In the genomic region with DNA sequence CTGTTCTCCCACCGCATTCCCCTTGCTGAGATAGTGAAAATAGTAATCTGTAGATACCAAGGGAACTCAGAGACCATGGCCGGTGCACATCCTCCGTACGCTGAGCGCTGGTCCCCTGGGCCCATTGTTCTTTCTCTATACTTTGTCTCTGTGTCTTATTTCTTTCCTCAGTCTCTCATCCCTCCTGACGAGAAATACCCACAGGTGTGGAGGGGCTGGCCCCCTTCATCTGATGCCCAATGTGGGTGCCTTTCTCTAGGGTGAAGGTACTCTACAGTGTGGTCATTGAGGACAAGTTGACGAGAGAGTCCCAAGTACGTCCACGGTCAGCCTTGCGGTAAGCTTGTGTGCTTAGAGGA, we compare ENCODE assay signal across 19 cellular contexts. TPM values are rescaled to one million over a fixed set of nuclear protein-coding genes. Genes with fewer than 3 reads are reported as not detected.
DNase-seq lines count a peak whose midpoint lies in the region; ATAC-seq and TF ChIP-seq lines count a peak whose summit lies in the region.
"Had no signal": no experiment of that assay in that cellular context is flagged by ENCODE, and none has a peak within 500 bp of the region (broad histone marks: within the 10 kb centered on the region; RNA-seq: fewer than 3 reads in every experiment).

No MANE protein-coding gene starts in this region.

- peak; percentile 1 for DNase-seq in activated CD8-positive, alpha-beta memory T cell treated with anti-CD3 and anti-CD28 coated beads, Interleukin-2, amount 50 U/mL, for 4 hours
- no peak for DNase-seq in activated CD8-positive, alpha-beta memory T cell treated with anti-CD3 and anti-CD28 coated beads, Interleukin-2, amount 10 ng/mL, durations not matched to agents 7 days and 5 days
- DNase-seq in memory B cell (ENCODE audit: low spot score in 2 of 2) = no peak
- peak; percentile 40 for DNase-seq in spleen
- no peak for DNase-seq in NCI-H2227 treated with DMSO at 0.1 percent for 48 hours (lab: John Stamatoyannopoulos, UW)
- no peak for DNase-seq in mucosa of gallbladder (ENCODE audit: low spot score)
- DNase-seq: activated naive CD4-positive, alpha-beta T cell; body of pancreas; DMS79; NCI-H1092; stimulated activated naive CD8-positive, alpha-beta T cell treated with anti-CD3 and anti-CD28 coated beads, Interleukin-15, amount 100 ng/mL, for 72 hours; uterus had no signal

- no peaks in the 10 kb centered on the region for H3K9me3 Mint-ChIP-seq in activated CD8-positive, alpha-beta memory T cell treated with anti-CD3 and anti-CD28 coated beads, Interleukin-2, amount 10 ng/mL, durations not matched to agents 7 days and 5 days (ENCODE audit: low read depth)
- no peaks in the 10 kb centered on the region for H3K9me3 Mint-ChIP-seq in activated T-helper 17 cell treated with anti-CD3 and anti-CD28 coated beads, Interleukin-2, amount 50 U/mL, for 72 hours
- H3K9me3 Mint-ChIP-seq in memory B cell = no peaks in the 10 kb centered on the region
- H3K9me3 Mint-ChIP-seq: stimulated activated naive CD8-positive, alpha-beta T cell treated with anti-CD3 and anti-CD28 coated beads, Interleukin-15, amount 100 ng/mL, for 72 hours; T-helper 2 cell treated with Interferon-gamma antibody and Interleukin-4, amounts not matched to agents 5 μg/mL and 100 μg/mL, for 36 hours had no signal

- peaks cover 33% of the 10 kb centered on the region for H3K27me3 Mint-ChIP-seq in activated CD8-positive, alpha-beta memory T cell treated with anti-CD3 and anti-CD28 coated beads, Interleukin-2, amount 10 ng/mL, durations not matched to agents 7 days and 5 days
- H3K27me3 Mint-ChIP-seq in activated T-helper 17 cell treated with anti-CD3 and anti-CD28 coated beads, Interleukin-2, amount 50 U/mL, for 72 hours = no peaks in the 10 kb centered on the region
- no peaks in the 10 kb centered on the region for H3K27me3 Mint-ChIP-seq in memory B cell

- no peak for ATAC-seq in activated CD8-positive, alpha-beta memory T cell treated with anti-CD3 and anti-CD28 coated beads, Interleukin-2, amount 10 ng/mL, durations not matched to agents 7 days and 5 days
- ATAC-seq in activated T-helper 17 cell treated with anti-CD3 and anti-CD28 coated beads, Interleukin-2, amount 50 U/mL, for 72 hours (replicated peaks) = no peak
- ATAC-seq in memory B cell (ENCODE audit: low read depth) (no peak), HG03159 (IDR thresholded peaks at IDR 0.05; ENCODE audit: unreplicated experiment) (no peak)
- ATAC-seq: activated CD4-positive, CD25-positive, alpha-beta regulatory T cell treated with anti-CD3 and anti-CD28 coated beads, Interleukin-2, amount 50 U/mL, for 24 hours; body of pancreas; Right ventricle myocardium inferior; stimulated activated naive CD8-positive, alpha-beta T cell treated with anti-CD3 and anti-CD28 coated beads, Interleukin-15, amount 100 ng/mL, for 72 hours had no signal

- CTCF ChIA-PET in activated CD8-positive, alpha-beta memory T cell treated with anti-CD3 and anti-CD28 coated beads, Interleukin-2, amount 10 ng/mL, durations not matched to agents 7 days and 5 days (lab: Charles Lee) = interaction anchor here (1.2 kb wide), 1 partner anchor 53 kb away, joined by 9 read pairs; no protein-coding TSS in a partner anchor

- no peak overlapping the region for H3K4me3 ChIP-seq in spleen
- H3K4me3 ChIP-seq: body of pancreas, uterus had no signal

- no peak overlapping the region for H3K4me3 Mint-ChIP-seq in activated CD8-positive, alpha-beta memory T cell treated with anti-CD3 and anti-CD28 coated beads, Interleukin-2, amount 10 ng/mL, durations not matched to agents 7 days and 5 days
- peak overlapping the region; percentile 28 for H3K4me3 Mint-ChIP-seq in activated T-helper 17 cell treated with anti-CD3 and anti-CD28 coated beads, Interleukin-2, amount 50 U/mL, for 72 hours
- no peak overlapping the region for H3K4me3 Mint-ChIP-seq in memory B cell

- H3K9me3 ChIP-seq in spleen = no peaks in the 10 kb centered on the region
- H3K9me3 ChIP-seq: A549, body of pancreas, uterus had no signal

- peaks cover 9% of the 10 kb centered on the region for H3K4me1 Mint-ChIP-seq in activated CD8-positive, alpha-beta memory T cell treated with anti-CD3 and anti-CD28 coated beads, Interleukin-2, amount 10 ng/mL, durations not matched to agents 7 days and 5 days
- peaks cover 9% of the 10 kb centered on the region for H3K4me1 Mint-ChIP-seq in activated T-helper 17 cell treated with anti-CD3 and anti-CD28 coated beads, Interleukin-2, amount 50 U/mL, for 72 hours
- peaks cover 21% of the 10 kb centered on the region for H3K4me1 Mint-ChIP-seq in memory B cell

- 74 to 83% (median 80%) methylated on average over 10 of the region's 10 CpGs for WGBS in spleen, 5 donors

- H3K27ac ChIP-seq in spleen = peak overlapping the region in 5 of 8 donors; percentile 21 to 52 (median 30)
- H3K27ac ChIP-seq: body of pancreas, uterus had no signal

- TF ChIP-seq CTCF in spleen (IDR thresholded peaks at IDR 0.05 in 8 of 11, conservative IDR thresholded peaks at IDR 0.05 in 3 of 11) = no peak

- intact Hi-C loops in spleen (cut with DNase I; ENCODE audit: low total_unique reads) = loop anchor here (10.0 kb wide), 1 partner anchor 134 kb away; no protein-coding TSS in a partner anchor

- no peaks in the 10 kb centered on the region for H3K27me3 ChIP-seq in spleen (replicated peaks in 1 of 7)
- H3K27me3 ChIP-seq: body of pancreas, uterus had no signal

- no peak for TF ChIP-seq POLR2A in spleen (IDR thresholded peaks at IDR 0.05)

- H3K27ac Mint-ChIP-seq in activated CD8-positive, alpha-beta memory T cell treated with anti-CD3 and anti-CD28 coated beads, Interleukin-2, amount 10 ng/mL, durations not matched to agents 7 days and 5 days = no peak overlapping the region
- H3K27ac Mint-ChIP-seq in activated T-helper 17 cell treated with anti-CD3 and anti-CD28 coated beads, Interleukin-2, amount 50 U/mL, for 72 hours = no peak overlapping the region
- peak overlapping the region; percentile 3 for H3K27ac Mint-ChIP-seq in memory B cell
- H3K27ac Mint-ChIP-seq: stimulated activated naive CD8-positive, alpha-beta T cell treated with anti-CD3 and anti-CD28 coated beads, Interleukin-15, amount 100 ng/mL, for 72 hours; T-helper 2 cell treated with Interferon-gamma antibody and Interleukin-4, amounts not matched to agents 5 μg/mL and 100 μg/mL, for 36 hours had no signal

- no peaks in the 10 kb centered on the region for H3K36me3 Mint-ChIP-seq in activated CD8-positive, alpha-beta memory T cell treated with anti-CD3 and anti-CD28 coated beads, Interleukin-2, amount 10 ng/mL, durations not matched to agents 7 days and 5 days
- H3K36me3 Mint-ChIP-seq in activated T-helper 17 cell treated with anti-CD3 and anti-CD28 coated beads, Interleukin-2, amount 50 U/mL, for 72 hours (ENCODE audit: low read depth) = no peaks in the 10 kb centered on the region
- H3K36me3 Mint-ChIP-seq in memory B cell = no peaks in the 10 kb centered on the region

- no peaks in the 10 kb centered on the region for H3K36me3 ChIP-seq in spleen
- H3K36me3 ChIP-seq: uterus had no signal

- peaks cover 0 to 53% (median 24%) of the 10 kb centered on the region in 6 donors for H3K4me1 ChIP-seq in spleen
- H3K4me1 ChIP-seq: uterus had no signal

RNA-seq across cellular contexts. Expression of gene IGLL1, which starts 41.6 kb away (rescaled TPM):
- 1 to 10 TPM in 1 of 2 experiments, under 1 TPM in 1; 0.42 to 2.0 TPM for total RNA-seq in activated CD8-positive, alpha-beta memory T cell treated with anti-CD3 and anti-CD28 coated beads, Interleukin-2, amount 10 ng/mL, durations not matched to agents 7 days and 5 days
- total RNA-seq in activated T-helper 17 cell treated with anti-CD3 and anti-CD28 coated beads, Interleukin-2, amount 50 U/mL, for 72 hours = not detected
- not detected for total RNA-seq in spleen
- polyA plus RNA-seq in spleen = under 1 TPM in 1 of 3 donors, not detected in 2; 0.26 TPM
- total RNA-seq in mucosa of gallbladder = not detected
- total RNA-seq: body of pancreas, dermis microvascular lymphatic vessel endothelial cell, Right ventricle myocardium inferior had no signal
- polyA plus RNA-seq: A549 had no signal

Comparison
In these comparisons a context has a peak if more than half of its experiments do, and no peak if none do; other contexts are left out.
1. DNase-seq: peak in activated CD8-positive, alpha-beta memory T cell treated with anti-CD3 and anti-CD28 coated beads, Interleukin-2, amount 50 U/mL, for 4 hours (single experiment) and spleen (single experiment); none in activated CD8-positive, alpha-beta memory T cell treated with anti-CD3 and anti-CD28 coated beads, Interleukin-2, amount 10 ng/mL, durations not matched to agents 7 days and 5 days (single experiment), memory B cell (0 of 2), NCI-H2227 treated with DMSO at 0.1 percent for 48 hours (single experiment) and mucosa of gallbladder (single experiment).